8 cellular contexts compared by ENCODE assay signal in the genomic region with DNA sequence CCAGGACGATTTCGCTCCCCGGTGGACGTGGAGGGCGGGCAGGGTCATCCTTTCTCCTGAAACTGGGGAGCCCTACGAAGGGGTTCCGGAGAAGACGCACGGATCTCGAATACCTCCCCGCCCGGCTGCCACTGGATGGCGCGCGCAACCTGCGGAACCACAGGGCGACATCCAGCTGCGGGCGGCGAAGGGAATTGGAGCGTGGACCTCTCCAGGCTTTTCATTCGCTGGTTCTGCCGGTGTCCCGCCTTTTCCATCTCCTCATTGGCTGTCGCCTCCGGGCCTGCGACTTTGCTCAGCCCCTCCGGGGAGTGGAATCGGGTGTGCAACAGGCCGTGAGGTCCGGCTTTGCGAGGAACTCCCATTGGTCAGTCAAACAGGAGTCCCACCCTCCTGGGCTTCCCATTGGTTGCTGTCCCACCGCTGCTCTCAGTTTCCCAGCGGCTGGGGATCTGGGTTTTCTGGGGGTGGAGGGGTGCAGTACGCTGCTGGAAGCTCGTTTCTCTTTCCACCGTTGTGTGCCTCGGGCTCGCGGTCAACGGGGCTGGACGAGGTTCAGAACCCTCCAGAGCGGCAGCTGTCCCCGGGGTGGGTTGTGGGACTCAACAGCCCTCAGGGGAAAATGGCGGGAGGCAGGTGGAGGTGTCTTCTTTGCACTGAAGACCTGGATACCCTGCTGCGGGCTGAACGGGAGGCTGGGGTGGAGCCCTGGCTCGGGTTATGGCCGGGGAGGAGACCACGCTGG. TPM values are rescaled to one million over a fixed set of nuclear protein-coding genes. Genes with fewer than 3 reads are reported as not detected.
DNase-seq lines count a peak whose midpoint lies in the region; ATAC-seq and TF ChIP-seq lines count a peak whose summit lies in the region.

No MANE protein-coding gene starts in this region.

- peak overlapping the region; percentile 90 for H3K4me3 Mint-ChIP-seq in activated T-helper 1 cell treated with anti-CD3 and anti-CD28 coated beads, Interleukin-12 subunit alpha, Interleukin-12 subunit beta, Interleukin-2, Interleukin-4 antibody, amounts not matched to agents 30 ng/mL and 10 ng/mL and 1 ng/mL, durations not matched to agents 14 hours and 24 hours and 36 hours
- peak overlapping the region; percentile 86 to 94 (median 92) for H3K4me3 Mint-ChIP-seq in naive thymus-derived CD4-positive, alpha-beta T cell
- peak overlapping the region; percentile 98 for H3K4me3 Mint-ChIP-seq in stimulated activated memory B cell treated with anti-CD40 and anti-IgM and Interleukin-4, amounts not matched to agents 10 μg/mL and 1 μg/mL and 100 μg/mL, for 72 hours

- H3K4me3 ChIP-seq in Peyer's patch (peak overlapping the region; percentile 53 to 73 (median 61)), fibroblast of mammary gland (ENCODE audit: control insufficient read depth, low read depth, low read length) (peak overlapping the region; percentile 67)
- H3K4me3 ChIP-seq in naive thymus-derived CD4-positive, alpha-beta T cell (ENCODE audit: low read length) = peak overlapping the region; percentile 83

- H3K4me1 Mint-ChIP-seq in activated T-helper 1 cell treated with anti-CD3 and anti-CD28 coated beads, Interleukin-12 subunit alpha, Interleukin-12 subunit beta, Interleukin-2, Interleukin-4 antibody, amounts not matched to agents 30 ng/mL and 10 ng/mL and 1 ng/mL, durations not matched to agents 14 hours and 24 hours and 36 hours (ENCODE audit: low read depth) = peaks cover 5% of the 10 kb centered on the region
- peaks cover 0 to 15% (median 9%) of the 10 kb centered on the region in 7 donors for H3K4me1 Mint-ChIP-seq in naive thymus-derived CD4-positive, alpha-beta T cell
- peaks cover 4% of the 10 kb centered on the region for H3K4me1 Mint-ChIP-seq in stimulated activated memory B cell treated with anti-CD40 and anti-IgM and Interleukin-4, amounts not matched to agents 10 μg/mL and 1 μg/mL and 100 μg/mL, for 72 hours

- ATAC-seq in GM21717 (IDR thresholded peaks at IDR 0.05; ENCODE audit: unreplicated experiment) = peak; percentile 88
- peak; percentile 98 for ATAC-seq in naive thymus-derived CD4-positive, alpha-beta T cell
- ATAC-seq in stimulated activated memory B cell treated with anti-CD40 and anti-IgM and Interleukin-4, amounts not matched to agents 10 μg/mL and 1 μg/mL and 100 μg/mL, for 72 hours = peak; percentile 100

- H3K9me3 Mint-ChIP-seq in activated T-helper 1 cell treated with anti-CD3 and anti-CD28 coated beads, Interleukin-12 subunit alpha, Interleukin-12 subunit beta, Interleukin-2, Interleukin-4 antibody, amounts not matched to agents 30 ng/mL and 10 ng/mL and 1 ng/mL, durations not matched to agents 14 hours and 24 hours and 36 hours = peaks cover 6% of the 10 kb centered on the region
- H3K9me3 Mint-ChIP-seq in naive thymus-derived CD4-positive, alpha-beta T cell = peaks cover 3 to 15% (median 7%) of the 10 kb centered on the region in 11 donors
- H3K9me3 Mint-ChIP-seq in stimulated activated memory B cell treated with anti-CD40 and anti-IgM and Interleukin-4, amounts not matched to agents 10 μg/mL and 1 μg/mL and 100 μg/mL, for 72 hours = peaks cover 6% of the 10 kb centered on the region

- DNase-seq in DMS153 treated with DMSO at 0.1 percent for 48 hours (lab: John Stamatoyannopoulos, UW; ENCODE audit: unreplicated experiment) = peak; percentile 67
- peak; percentile 77 for DNase-seq in KG1 (lab: John Stamatoyannopoulos, UW)
- DNase-seq in Peyer's patch = peak; percentile 94 to 97 (median 97)
- peak; percentile 86 for DNase-seq in activated T-helper 1 cell treated with anti-CD3 and anti-CD28 coated beads, Interleukin-12 subunit alpha, Interleukin-12 subunit beta, Interleukin-2, Interleukin-4 antibody, amounts not matched to agents 30 ng/mL and 10 ng/mL and 1 ng/mL, durations not matched to agents 14 hours and 24 hours and 36 hours (ENCODE audit: low spot score)
- peak; percentile 98 for DNase-seq in fibroblast of mammary gland (ENCODE audit: low read depth)
- DNase-seq in naive thymus-derived CD4-positive, alpha-beta T cell = peak; percentile 76 to 95 (median 91)

- peaks cover 0 to 5% (median 0%) of the 10 kb centered on the region in 4 donors for H3K4me1 ChIP-seq in Peyer's patch
- H3K4me1 ChIP-seq in naive thymus-derived CD4-positive, alpha-beta T cell (ENCODE audit: control insufficient read depth in 2 of 2, insufficient read depth in 2 of 2, low read length in 2 of 2) = peaks cover 0 to 6% of the 10 kb centered on the region in 2 donors

- TF ChIP-seq POLR2A in Peyer's patch (IDR thresholded peaks at IDR 0.05) = no peak

- CTCF ChIA-PET in naive thymus-derived CD4-positive, alpha-beta T cell (lab: Charles Lee) = interaction anchor here (0.7 to 0.8 kb wide), 2 partner anchors 18 to 689 kb away, joined by 3 read pairs; no protein-coding TSS in a partner anchor

- no peaks in the 10 kb centered on the region for H3K36me3 ChIP-seq in Peyer's patch
- H3K36me3 ChIP-seq in naive thymus-derived CD4-positive, alpha-beta T cell (ENCODE audit: control insufficient read depth in 2 of 3, insufficient read depth in 3 of 3, low read length in 3 of 3) = no peaks in the 10 kb centered on the region

- H3K27ac ChIP-seq in Peyer's patch = peak overlapping the region; percentile 28 to 82 (median 54)
- peak overlapping the region; percentile 60 for H3K27ac ChIP-seq in naive thymus-derived CD4-positive, alpha-beta T cell (ENCODE audit: low read depth, low read length)

- peak overlapping the region; percentile 84 for H3K27ac Mint-ChIP-seq in activated T-helper 1 cell treated with anti-CD3 and anti-CD28 coated beads, Interleukin-12 subunit alpha, Interleukin-12 subunit beta, Interleukin-2, Interleukin-4 antibody, amounts not matched to agents 30 ng/mL and 10 ng/mL and 1 ng/mL, durations not matched to agents 14 hours and 24 hours and 36 hours
- H3K27ac Mint-ChIP-seq in naive thymus-derived CD4-positive, alpha-beta T cell = peak overlapping the region; percentile 46 to 91 (median 86)
- H3K27ac Mint-ChIP-seq in stimulated activated memory B cell treated with anti-CD40 and anti-IgM and Interleukin-4, amounts not matched to agents 10 μg/mL and 1 μg/mL and 100 μg/mL, for 72 hours = peak overlapping the region; percentile 90

- intact Hi-C loops in activated T-helper 1 cell treated with anti-CD3 and anti-CD28 coated beads, Interleukin-12 subunit alpha, Interleukin-12 subunit beta, Interleukin-2, Interleukin-4 antibody, amounts not matched to agents 30 ng/mL and 10 ng/mL and 1 ng/mL, durations not matched to agents 14 hours and 24 hours and 36 hours (cut with micrococcal nuclease) = loop anchor here (5.0 kb wide), 1 partner anchor 588 kb away; the partner anchor contains the start of genes CTNS and SHPK
- intact Hi-C loops in naive thymus-derived CD4-positive, alpha-beta T cell (cut with micrococcal nuclease) = loop anchor here in 1 of 2 donors (1.0 to 10.0 kb wide), 4 partner anchors 45 to 1026 kb away; partner anchors contain the start of genes EMC6, NCBP3 and TAX1BP3

- TF ChIP-seq CTCF in Peyer's patch (IDR thresholded peaks at IDR 0.05) = peak; percentile 41 to 81 (median 72)
- peak; percentile 61 for TF ChIP-seq CTCF in fibroblast of mammary gland (conservative IDR thresholded peaks at IDR 0.05; ENCODE audit: control insufficient read depth, insufficient read depth, low read depth, low read length)

- no peaks in the 10 kb centered on the region for H3K27me3 ChIP-seq in Peyer's patch
- no peaks in the 10 kb centered on the region for H3K27me3 ChIP-seq in naive thymus-derived CD4-positive, alpha-beta T cell (ENCODE audit: control insufficient read depth in 2 of 2, insufficient read depth in 2 of 2, low read length in 2 of 2)

- peaks cover 0 to 3% (median 1%) of the 10 kb centered on the region in 4 donors for H3K9me3 ChIP-seq in Peyer's patch
- peaks cover 0 to 9% (median 0%) of the 10 kb centered on the region in 3 experiments for H3K9me3 ChIP-seq in naive thymus-derived CD4-positive, alpha-beta T cell (ENCODE audit: control insufficient read depth in 2 of 3, low read length in 3 of 3)

- POLR2A ChIA-PET in naive thymus-derived CD4-positive, alpha-beta T cell (lab: Charles Lee) = interaction anchor here (0.6 to 1.1 kb wide), 3 partner anchors 234 to 1791 kb away, joined by 3 to 5 read pairs (median 3); no protein-coding TSS in a partner anchor

- peaks cover 5% of the 10 kb centered on the region for H3K27me3 Mint-ChIP-seq in activated T-helper 1 cell treated with anti-CD3 and anti-CD28 coated beads, Interleukin-12 subunit alpha, Interleukin-12 subunit beta, Interleukin-2, Interleukin-4 antibody, amounts not matched to agents 30 ng/mL and 10 ng/mL and 1 ng/mL, durations not matched to agents 14 hours and 24 hours and 36 hours (ENCODE audit: insufficient read depth)
- H3K27me3 Mint-ChIP-seq in naive thymus-derived CD4-positive, alpha-beta T cell = peaks cover 0 to 6% (median 0%) of the 10 kb centered on the region in 5 donors
- no peaks in the 10 kb centered on the region for H3K27me3 Mint-ChIP-seq in stimulated activated memory B cell treated with anti-CD40 and anti-IgM and Interleukin-4, amounts not matched to agents 10 μg/mL and 1 μg/mL and 100 μg/mL, for 72 hours

- no peaks in the 10 kb centered on the region for H3K36me3 Mint-ChIP-seq in activated T-helper 1 cell treated with anti-CD3 and anti-CD28 coated beads, Interleukin-12 subunit alpha, Interleukin-12 subunit beta, Interleukin-2, Interleukin-4 antibody, amounts not matched to agents 30 ng/mL and 10 ng/mL and 1 ng/mL, durations not matched to agents 14 hours and 24 hours and 36 hours (ENCODE audit: low read depth)
- H3K36me3 Mint-ChIP-seq in naive thymus-derived CD4-positive, alpha-beta T cell = peaks cover 0 to 5% (median 0%) of the 10 kb centered on the region in 5 donors
- H3K36me3 Mint-ChIP-seq in stimulated activated memory B cell treated with anti-CD40 and anti-IgM and Interleukin-4, amounts not matched to agents 10 μg/mL and 1 μg/mL and 100 μg/mL, for 72 hours = no peaks in the 10 kb centered on the region

RNA-seq across cellular contexts. Expression of gene OR1D5, which starts 14.5 kb away (rescaled TPM):
- not detected for total RNA-seq in Peyer's patch
- total RNA-seq in activated T-helper 1 cell treated with anti-CD3 and anti-CD28 coated beads, Interleukin-12 subunit alpha, Interleukin-12 subunit beta, Interleukin-2, Interleukin-4 antibody, amounts not matched to agents 30 ng/mL and 10 ng/mL and 1 ng/mL, durations not matched to agents 14 hours and 24 hours and 36 hours = not detected in 2 replicates
- not detected for total RNA-seq in naive thymus-derived CD4-positive, alpha-beta T cell
- polyA plus RNA-seq in naive thymus-derived CD4-positive, alpha-beta T cell = not detected

RNA-seq across cellular contexts. Expression of gene OR1D2, which starts 55.3 kb away (rescaled TPM):
- total RNA-seq in Peyer's patch = not detected
- total RNA-seq in activated T-helper 1 cell treated with anti-CD3 and anti-CD28 coated beads, Interleukin-12 subunit alpha, Interleukin-12 subunit beta, Interleukin-2, Interleukin-4 antibody, amounts not matched to agents 30 ng/mL and 10 ng/mL and 1 ng/mL, durations not matched to agents 14 hours and 24 hours and 36 hours = not detected in 2 replicates
- not detected for total RNA-seq in naive thymus-derived CD4-positive, alpha-beta T cell
- polyA plus RNA-seq in naive thymus-derived CD4-positive, alpha-beta T cell = not detected

Comparison
In these comparisons a context has a peak if more than half of its experiments do, and no peak if none do; other contexts are left out.
1. Peak in every context shown above with its lines: DNase-seq, ATAC-seq, H3K4me3 ChIP-seq and H3K27ac ChIP-seq.